In the genomic region with DNA sequence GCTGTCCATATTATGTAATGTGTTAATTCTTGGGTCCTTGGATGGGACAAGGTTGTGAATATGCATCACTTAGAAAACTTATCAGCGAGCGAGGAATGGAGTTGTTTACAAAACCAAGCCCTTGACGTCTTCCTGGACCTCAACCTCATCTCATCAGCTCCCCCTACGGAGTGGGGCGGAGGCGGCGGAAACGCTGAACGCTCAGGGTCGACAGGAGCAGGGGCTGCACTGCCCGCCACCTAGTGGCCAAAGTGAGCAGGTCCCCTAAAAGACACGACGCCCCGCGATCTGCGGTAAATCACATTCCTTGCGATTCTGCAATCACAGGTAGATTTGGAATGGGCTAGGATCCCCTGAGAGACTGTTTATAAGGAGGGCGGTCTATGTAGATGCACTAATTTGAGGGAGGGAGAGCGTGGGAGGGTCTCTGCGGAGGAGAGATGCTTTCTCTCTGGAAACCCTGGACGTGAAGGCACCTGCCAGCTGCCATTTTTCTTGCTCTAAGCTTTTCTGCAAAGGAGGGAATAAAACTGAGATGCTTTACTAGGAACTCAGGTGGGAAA, we compare ENCODE assay signal across 8 cellular contexts. TPM values are rescaled to one million over a fixed set of nuclear protein-coding genes. Genes with fewer than 3 reads are reported as not detected.
A peak's percentile ranks its signal among the peaks of the same experiment; 100 is the strongest.
DNase-seq lines count a peak whose midpoint lies in the region; ATAC-seq lines count a peak whose summit lies in the region.

No MANE protein-coding gene starts in this region.

- ATAC-seq in GM18499 (IDR thresholded peaks at IDR 0.05; ENCODE audit: insufficient read depth, unreplicated experiment) (peak; percentile 52), HG03439 (IDR thresholded peaks at IDR 0.05; ENCODE audit: unreplicated experiment) (peak; percentile 37)

- DNase-seq in NCI-H526 treated with DMSO at 0.1 percent for 48 hours (lab: John Stamatoyannopoulos, UW) (peak; percentile 21), dedifferentiated amniotic fluid mesenchymal stem cell (ENCODE audit: extremely low spot score) (peak; percentile 39), lung microvascular endothelial cell (ENCODE audit: low read depth in 2 of 2) (peak; percentile 81 to 82), occipital lobe (lab: John Stamatoyannopoulos, UW) (no peak)
- peak; percentile 87 to 88 for DNase-seq in activated CD4-positive, alpha-beta T cell treated with anti-CD3 and anti-CD28 coated beads for 4 hours
- peak; percentile 78 for DNase-seq in stimulated activated CD8-positive, alpha-beta memory T cell treated with anti-CD3 and anti-CD28 coated beads, Interleukin-12 subunit alpha, Interleukin-12 subunit beta, amount 100 ng/mL, for 1 hour (ENCODE audit: low read depth)

RNA-seq across cellular contexts. Expression of a gene that starts 5.4 kb away (rescaled TPM):
- total RNA-seq in lung microvascular endothelial cell (257 and 282 TPM in 2 replicates), occipital lobe (8.4 TPM)

RNA-seq across cellular contexts. Expression of a gene that starts 27.7 kb away (rescaled TPM):
- total RNA-seq in lung microvascular endothelial cell (0.44 and 0.60 TPM in 2 replicates), occipital lobe (0.78 TPM)

RNA-seq across cellular contexts. Expression of a gene that starts 53.1 kb away (rescaled TPM):
- total RNA-seq in lung microvascular endothelial cell (under 0.01 TPM in 1 of 2 replicates, not detected in the other), occipital lobe (not detected)

Comparison
In these comparisons a context has a peak if more than half of its experiments do, and no peak if none do; other contexts are left out.
1. RNA of a gene that starts 5.4 kb away (total RNA-seq): 257 to 282 TPM in lung microvascular endothelial cell; 8.4 TPM in occipital lobe (single experiment); every median in the first group is over 10 times any median in the second.